1 cellular context compared by ENCODE assay signal in genomic region chr7:36116347-36117200, GRCh38.
TF ChIP-seq lines count a peak whose summit lies in the region.

No MANE protein-coding gene starts in this region.

TF ChIP-seq in SK-N-SH treated with all-trans-retinoic acid at 6 μM for 48 hours, 23 proteins besides CTCF, POLR2A, EP300 and RAD21 (continued from another document):
- TF ChIP-seq, protein P1, sequence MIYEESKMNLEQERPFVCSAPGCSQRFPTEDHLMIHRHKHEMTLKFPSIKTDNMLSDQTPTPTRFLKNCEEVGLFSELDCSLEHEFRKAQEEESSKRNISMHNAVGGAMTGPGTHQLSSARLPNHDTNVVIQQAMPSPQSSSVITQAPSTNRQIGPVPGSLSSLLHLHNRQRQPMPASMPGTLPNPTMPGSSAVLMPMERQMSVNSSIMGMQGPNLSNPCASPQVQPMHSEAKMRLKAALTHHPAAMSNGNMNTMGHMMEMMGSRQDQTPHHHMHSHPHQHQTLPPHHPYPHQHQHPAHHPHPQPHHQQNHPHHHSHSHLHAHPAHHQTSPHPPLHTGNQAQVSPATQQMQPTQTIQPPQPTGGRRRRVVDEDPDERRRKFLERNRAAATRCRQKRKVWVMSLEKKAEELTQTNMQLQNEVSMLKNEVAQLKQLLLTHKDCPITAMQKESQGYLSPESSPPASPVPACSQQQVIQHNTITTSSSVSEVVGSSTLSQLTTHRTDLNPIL (CRISPR knock-in tag; IDR thresholded peaks at IDR 0.05; ENCODE audit: low read depth) = no peak
- TF ChIP-seq ZFP30 (CRISPR knock-in tag; IDR thresholded peaks at IDR 0.05) = no peak
